ENCODE assay signal across 30 cellular contexts in the genomic region with DNA sequence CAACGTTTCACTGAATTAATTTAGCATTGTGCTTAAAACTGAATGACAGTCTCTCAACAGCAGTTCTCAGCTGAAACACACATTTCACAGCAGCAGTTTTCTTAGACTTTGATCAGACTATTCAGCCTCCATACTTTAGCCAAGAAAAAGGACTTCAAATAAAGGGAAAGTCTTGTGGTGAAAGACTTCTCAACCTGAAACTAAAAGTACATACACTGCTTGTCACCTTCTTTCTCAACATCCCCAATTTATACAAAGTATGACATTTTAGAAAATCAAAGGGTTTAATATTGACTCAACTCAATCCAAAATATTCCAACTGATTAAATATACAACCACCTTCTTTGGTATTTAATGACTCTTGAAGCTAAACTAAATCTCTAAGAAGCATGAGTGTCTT.
"Had no signal": no experiment of that assay in that cellular context is flagged by ENCODE, and none has a peak within 500 bp of the region (broad histone marks: within the 10 kb centered on the region; RNA-seq: fewer than 3 reads in every experiment).

No MANE protein-coding gene starts in this region.

- H3K27ac ChIP-seq: ascending aorta, cardiac muscle cell, coronary artery, gastrocnemius medialis, neutrophil, ovary, right lobe of liver, transverse colon, WERI-Rb-1 had no signal

- H3K4me1 ChIP-seq: ascending aorta, gastrocnemius medialis, right lobe of liver, transverse colon had no signal

- ATAC-seq: activated CD4-positive, CD25-positive, alpha-beta regulatory T cell treated with anti-CD3 and anti-CD28 coated beads, Interleukin-2, amount 50 U/mL, for 24 hours; gastrocnemius medialis; left ventricle myocardium superior; mucosa of descending colon; natural killer cell treated with Interleukin-12 subunit alpha and Interleukin-12 subunit beta and Interleukin-15 and Interleukin-18, amount 100 ng/mL, for 72 hours; right lobe of liver had no signal

- DNase-seq: activated CD4-positive, alpha-beta T cell treated with anti-CD3 and anti-CD28 coated beads for 48 hours; activated CD4-positive, alpha-beta T cell treated with anti-CD3 and anti-CD28 coated beads, Interleukin-2, amount 50 U/mL, for 48 hours; activated CD8-positive, alpha-beta memory T cell treated with anti-CD3 and anti-CD28 coated beads for 24 hours; activated CD8-positive, alpha-beta memory T cell treated with anti-CD3 and anti-CD28 coated beads, Interleukin-2, amount 50 U/mL, for 48 hours; activated gamma-delta T cell; activated naive CD4-positive, alpha-beta T cell treated with anti-CD3 and anti-CD28 coated beads, Interleukin-2, amount 10 ng/mL, durations not matched to agents 7 days and 5 days; activated naive CD8-positive, alpha-beta T cell treated with anti-CD3 and anti-CD28 coated beads, Interleukin-2, amount 10 ng/mL, durations not matched to agents 7 days and 5 days; activated T-cell treated with anti-CD3 and anti-CD28 coated beads, Interleukin-2, amount 50 U/mL, for 24 hours; cerebellar nuclear complex; dorsolateral prefrontal cortex; effector memory CD4-positive, alpha-beta T cell; gastrocnemius medialis; glutamatergic neuron; left ventricle myocardium superior; mucosa of descending colon; ovary; right lobe of liver; stimulated activated CD4-positive, alpha-beta T cell treated with anti-CD3 and anti-CD28 coated beads, Interleukin-2, amount 100 ng/mL, for 48 hours; stimulated activated naive CD4-positive, alpha-beta T cell treated with Interleukin-2 at 50 U/mL for 16 hours; T1000; transverse colon; WERI-Rb-1 had no signal

- H3K27me3 ChIP-seq: ascending aorta, cardiac muscle cell, dorsolateral prefrontal cortex, gastrocnemius medialis, neutrophil, ovary, right lobe of liver, transverse colon had no signal

- FAIRE-seq: islet of Langerhans, urothelium cell line had no signal

- H3K9me3 ChIP-seq: ascending aorta, gastrocnemius medialis, neutrophil, ovary, right lobe of liver, transverse colon had no signal

- H3K36me3 ChIP-seq: ascending aorta, cardiac muscle cell, gastrocnemius medialis, neutrophil, ovary, right lobe of liver, transverse colon, WERI-Rb-1 had no signal

- H3K4me3 ChIP-seq: ascending aorta, cardiac muscle cell, coronary artery, dorsolateral prefrontal cortex, gastrocnemius medialis, mucosa of descending colon, ovary, right lobe of liver, transverse colon had no signal
